Comparison of ENCODE assay signal across 20 cellular contexts in genomic region chr15:26013946-26014345, GRCh38.
A peak's percentile ranks its signal among the peaks of the same experiment; 100 is the strongest.
DNase-seq lines count a peak whose midpoint lies in the region; ATAC-seq and TF ChIP-seq lines count a peak whose summit lies in the region.
"Had no signal": no experiment of that assay in that cellular context is flagged by ENCODE, and none has a peak within 500 bp of the region (broad histone marks: within the 10 kb centered on the region; RNA-seq: fewer than 3 reads in every experiment).

No MANE protein-coding gene starts in this region.

- CTCF ChIA-PET in BJ (lab: Yijun Ruan, JAX), result no interaction called here

- H3K36me3 ChIP-seq in BJ (ENCODE audit: control insufficient read depth, insufficient read depth, low read length) (no peaks in the 10 kb centered on the region), GM23248 (ENCODE audit: low read depth) (no peaks in the 10 kb centered on the region)
- H3K36me3 ChIP-seq: BLaER1 treated with 17β-estradiol and CSF1 and Interleukin-3, amounts not matched to agents 10 nM and 100 nM; HAP-1; SJCRH30 had no signal

- DNase-seq in BJ (ENCODE audit: low read depth) (peak; percentile 15), GM23248 (peak; percentile 3), astrocyte of the cerebellum (ENCODE audit: low read depth) (peak; percentile 1), superior temporal gyrus (ENCODE audit: extremely low spot score) (peak; percentile 27), MV-4-11 (lab: John Stamatoyannopoulos, UW) (no peak), glomerular visceral epithelial cell (ENCODE audit: extremely low spot score) (no peak)
- DNase-seq: ACHN; CD8-positive, alpha-beta memory T cell; DND-41; Kasumi-1; NCI-H1417; NCI-H2029 treated with DMSO at 0.1 percent for 48 hours; NCI-H2171 treated with DMSO at 0.1 percent for 48 hours; NCI-H446 treated with DMSO at 0.1 percent for 48 hours; NK-92 treated with Interleukin-12 subunit alpha and Interleukin-12 subunit beta, amount 100 ng/mL, for 24 hours; OCI-M1; SJCRH30 had no signal

- in situ Hi-C loops in GM23248 (cut with MboI) (no loop called here), astrocyte of the cerebellum (cut with HindIII; ENCODE audit: low sequenced_read_pairs) (no loop called here)

- H3K27ac ChIP-seq in GM23248, result no peak overlapping the region
- H3K27ac ChIP-seq: BLaER1 treated with 17β-estradiol and CSF1 and Interleukin-3, amounts not matched to agents 10 nM and 100 nM; SJCRH30 had no signal

- H3K9ac ChIP-seq in GM23248, result no peak overlapping the region
- H3K9ac ChIP-seq: BLaER1 treated with 17β-estradiol and CSF1 and Interleukin-3, amounts not matched to agents 10 nM and 100 nM had no signal

- H3K27me3 ChIP-seq in BJ (ENCODE audit: control insufficient read depth, insufficient read depth, low read length) (0 out of 2 replicates have a peak, but pooled peaks cover 2% of the 10 kb centered on the region), GM23248 (replicated peaks; ENCODE audit: insufficient read depth) (peaks cover 15% of the 10 kb centered on the region; the same call in 1 of the 2 replicates)
- H3K27me3 ChIP-seq: BLaER1 treated with 17β-estradiol and CSF1 and Interleukin-3, amounts not matched to agents 10 nM and 100 nM; SJCRH30 had no signal

- ATAC-seq in GM18909 (IDR thresholded peaks at IDR 0.05; ENCODE audit: poor library complexity, unreplicated experiment), result no peak

- POLR2A ChIA-PET in BJ (lab: Charles Lee), result no interaction called here

- H4K20me1 ChIP-seq in GM23248 (ENCODE audit: insufficient read depth), result no peaks in the 10 kb centered on the region
- H4K20me1 ChIP-seq: BLaER1 treated with 17β-estradiol and CSF1 and Interleukin-3, amounts not matched to agents 10 nM and 100 nM had no signal

- H3F3A ChIP-seq in GM23248 (ENCODE audit: insufficient read depth), result no peaks in the 10 kb centered on the region

- H3K4me1 ChIP-seq in GM23248 (ENCODE audit: insufficient read depth), result no peaks in the 10 kb centered on the region
- H3K4me1 ChIP-seq: HAP-1, SJCRH30 had no signal

- no peak overlapping the region for H2AFZ ChIP-seq in GM23248

- H3K4me3 ChIP-seq in BJ (ENCODE audit: low read depth, low read length) (no peak overlapping the region), GM23248 (no peak overlapping the region), astrocyte of the cerebellum (ENCODE audit: low read depth, low read length) (no peak overlapping the region)
- H3K4me3 ChIP-seq: BLaER1 treated with 17β-estradiol and CSF1 and Interleukin-3, amounts not matched to agents 10 nM and 100 nM; HAP-1; SJCRH30 had no signal

- TF ChIP-seq CTCF in BJ (IDR thresholded peaks at IDR 0.05; ENCODE audit: insufficient read depth, low read depth, low read length), result no peak
- no peak for TF ChIP-seq CTCF in astrocyte of the cerebellum (IDR thresholded peaks at IDR 0.05; ENCODE audit: low read depth, low read length, missing control alignments)

- H3K9me3 ChIP-seq in GM23248 (ENCODE audit: low read depth), result no peaks in the 10 kb centered on the region
- H3K9me3 ChIP-seq: HAP-1, SJCRH30 had no signal

- H3K9me2 ChIP-seq in GM23248 (ENCODE audit: insufficient read depth), result no peaks in the 10 kb centered on the region

- WGBS in GM23248 (ENCODE audit: low coverage in 1 of 2, low lambda C conversion rate in 2 of 2, missing lambda C conversion rate in 2 of 2), 2 experiments, result 41 to 52% methylated on average over 7 of the region's 7 CpGs

- H3K4me2 ChIP-seq in GM23248 (ENCODE audit: unreplicated experiment), result no peak overlapping the region
- H3K4me2 ChIP-seq: BLaER1 treated with 17β-estradiol and CSF1 and Interleukin-3, amounts not matched to agents 10 nM and 100 nM had no signal

- H3K79me2 ChIP-seq in GM23248 (ENCODE audit: insufficient read depth), result no peaks in the 10 kb centered on the region

Comparison
In these comparisons a context has a peak if more than half of its experiments do, and no peak if none do; other contexts are left out.
1. DNase-seq: peak in BJ (single experiment), GM23248 (single experiment), astrocyte of the cerebellum (single experiment) and superior temporal gyrus (single experiment); none in MV-4-11 (single experiment) and glomerular visceral epithelial cell (single experiment).